In genomic region chr11:56885854-56886253, GRCh38 we compare ENCODE assay signal across 16 cellular contexts.
DNase-seq lines count a peak whose midpoint lies in the region; ATAC-seq, FAIRE-seq and TF ChIP-seq lines count a peak whose summit lies in the region.
"Had no signal": no experiment of that assay in that cellular context is flagged by ENCODE, and none has a peak within 500 bp of the region (broad histone marks: within the 10 kb centered on the region; RNA-seq: fewer than 3 reads in every experiment).

No MANE protein-coding gene starts in this region.

- peaks cover 17% of the 10 kb centered on the region for H3K4me1 ChIP-seq in cardiac muscle cell (ENCODE audit: low read depth)
- no peaks in the 10 kb centered on the region for H3K4me1 ChIP-seq in right cardiac atrium (ENCODE audit: control insufficient read depth, insufficient read depth, low read length)
- no peaks in the 10 kb centered on the region for H3K4me1 ChIP-seq in K562 (replicated peaks in 1 of 2; ENCODE audit: control insufficient read depth in 2 of 2, insufficient read depth in 2 of 2, low read length in 2 of 2)
- H3K4me1 ChIP-seq in smooth muscle cell (ENCODE audit: low read depth) = no peaks in the 10 kb centered on the region
- H3K4me1 ChIP-seq: BE2C had no signal

- POLR2A ChIA-PET in K562 (lab: Yijun Ruan, JAX) = no interaction called here

- DNase-seq in cardiac muscle cell (ENCODE audit: low read depth in 1 of 2, low spot score in 1 of 2) = no peak
- no peak for DNase-seq in right cardiac atrium
- DNase-seq in K562 (ENCODE audit: extremely low read depth in 1 of 4, low spot score in 3 of 4) = no peak
- no peak for DNase-seq in smooth muscle cell (lab: John Stamatoyannopoulos, UW; ENCODE audit: unreplicated experiment)
- no peak for DNase-seq in activated T-helper 1 cell treated with anti-CD3 and anti-CD28 coated beads, Interleukin-12 subunit alpha, Interleukin-12 subunit beta, Interleukin-2, Interleukin-4 antibody, amounts not matched to agents 30 ng/mL and 10 ng/mL and 1 ng/mL, durations not matched to agents 14 hours and 24 hours and 36 hours (ENCODE audit: low spot score)
- DNase-seq in stimulated activated naive CD4-positive, alpha-beta T cell (lab: John Stamatoyannopoulos, UW) = no peak
- DNase-seq: BE2C; CD8-positive, alpha-beta T cell; COR-L47; H9 had no signal

- ATAC-seq in right cardiac atrium (no peak), K562 (no peak), GM19463 (IDR thresholded peaks at IDR 0.05; ENCODE audit: unreplicated experiment) (no peak)
- ATAC-seq: CD8-positive, alpha-beta T cell; GM12878 had no signal

- no peaks in the 10 kb centered on the region for H3K4me1 Mint-ChIP-seq in activated T-helper 1 cell treated with anti-CD3 and anti-CD28 coated beads, Interleukin-12 subunit alpha, Interleukin-12 subunit beta, Interleukin-2, Interleukin-4 antibody, amounts not matched to agents 30 ng/mL and 10 ng/mL and 1 ng/mL, durations not matched to agents 14 hours and 24 hours and 36 hours (ENCODE audit: low read depth)

- H3F3A ChIP-seq in smooth muscle cell (ENCODE audit: low read depth) = no peaks in the 10 kb centered on the region

- H3K79me2 ChIP-seq in K562 (ENCODE audit: control insufficient read depth, insufficient read depth, low read length) = no peaks in the 10 kb centered on the region
- H3K79me2 ChIP-seq in smooth muscle cell (ENCODE audit: low read depth) = no peaks in the 10 kb centered on the region

- no peak overlapping the region for H3K4me3 ChIP-seq in cardiac muscle cell
- H3K4me3 ChIP-seq in right cardiac atrium (ENCODE audit: low read length) = no peak overlapping the region
- H3K4me3 ChIP-seq in K562 = no peak overlapping the region
- H3K4me3 ChIP-seq in smooth muscle cell = no peak overlapping the region
- H3K4me3 ChIP-seq: GM12878, GM23338 had no signal

- no peaks in the 10 kb centered on the region for H3K9me1 ChIP-seq in K562 (ENCODE audit: control insufficient read depth, insufficient read depth, low read length)

- H3K4me3 Mint-ChIP-seq in activated T-helper 1 cell treated with anti-CD3 and anti-CD28 coated beads, Interleukin-12 subunit alpha, Interleukin-12 subunit beta, Interleukin-2, Interleukin-4 antibody, amounts not matched to agents 30 ng/mL and 10 ng/mL and 1 ng/mL, durations not matched to agents 14 hours and 24 hours and 36 hours = no peak overlapping the region
- H3K4me3 Mint-ChIP-seq: CD8-positive, alpha-beta T cell; GM23338; H9 had no signal

- no peak overlapping the region for H3K9ac ChIP-seq in K562 (ENCODE audit: insufficient read depth in 1 of 2, low read depth in 2 of 2, low read length in 2 of 2)
- no peak overlapping the region for H3K9ac ChIP-seq in smooth muscle cell (ENCODE audit: low read depth)

- CTCF ChIA-PET in K562 (lab: Yijun Ruan, JAX; ENCODE audit: low intra/inter-chr PET ratio) = no interaction called here

- no peaks in the 10 kb centered on the region for H3K36me3 Mint-ChIP-seq in activated T-helper 1 cell treated with anti-CD3 and anti-CD28 coated beads, Interleukin-12 subunit alpha, Interleukin-12 subunit beta, Interleukin-2, Interleukin-4 antibody, amounts not matched to agents 30 ng/mL and 10 ng/mL and 1 ng/mL, durations not matched to agents 14 hours and 24 hours and 36 hours (ENCODE audit: low read depth)
- H3K36me3 Mint-ChIP-seq: CD8-positive, alpha-beta T cell had no signal

- intact Hi-C loops in right cardiac atrium (cut with DNase I) = no loop called here
- intact Hi-C loops in K562 (cut with micrococcal nuclease) = no loop called here
- intact Hi-C loops in activated T-helper 1 cell treated with anti-CD3 and anti-CD28 coated beads, Interleukin-12 subunit alpha, Interleukin-12 subunit beta, Interleukin-2, Interleukin-4 antibody, amounts not matched to agents 30 ng/mL and 10 ng/mL and 1 ng/mL, durations not matched to agents 14 hours and 24 hours and 36 hours (cut with micrococcal nuclease) = no loop called here

- no peaks in the 10 kb centered on the region for H3K9me3 Mint-ChIP-seq in activated T-helper 1 cell treated with anti-CD3 and anti-CD28 coated beads, Interleukin-12 subunit alpha, Interleukin-12 subunit beta, Interleukin-2, Interleukin-4 antibody, amounts not matched to agents 30 ng/mL and 10 ng/mL and 1 ng/mL, durations not matched to agents 14 hours and 24 hours and 36 hours
- H3K9me3 Mint-ChIP-seq: CD8-positive, alpha-beta T cell; GM23338; H9 had no signal

- no peak for TF ChIP-seq POLR2A in K562 (conservative IDR thresholded peaks at IDR 0.05)

- H4K20me1 ChIP-seq in K562 (replicated peaks; ENCODE audit: control insufficient read depth, insufficient read depth, low read length) (no peaks in the 10 kb centered on the region), smooth muscle cell (ENCODE audit: low read depth) (no peaks in the 10 kb centered on the region)

- TF ChIP-seq EP300 in K562 (IDR thresholded peaks at IDR 0.05; ENCODE audit: low read length) = no peak

- H3K4me2 ChIP-seq in K562 (ENCODE audit: insufficient read depth, low read length) (no peak overlapping the region), smooth muscle cell (no peak overlapping the region)
- H3K4me2 ChIP-seq: GM23338 had no signal

- in situ Hi-C loops in K562 (cut with MboI) = no loop called here

- no peaks in the 10 kb centered on the region for H3K27me3 Mint-ChIP-seq in activated T-helper 1 cell treated with anti-CD3 and anti-CD28 coated beads, Interleukin-12 subunit alpha, Interleukin-12 subunit beta, Interleukin-2, Interleukin-4 antibody, amounts not matched to agents 30 ng/mL and 10 ng/mL and 1 ng/mL, durations not matched to agents 14 hours and 24 hours and 36 hours (ENCODE audit: insufficient read depth)

- no TSS peak for BruUV-seq in K562 (replicated peaks; lab: Mats Ljungman, UMichigan)

- TF ChIP-seq CTCF in cardiac muscle cell (IDR thresholded peaks at IDR 0.05; ENCODE audit: low read depth, low read length) (no peak), K562 (IDR thresholded peaks at IDR 0.05 in 2 of 3, conservative IDR thresholded peaks at IDR 0.05 in 1 of 3; ENCODE audit: insufficient read depth in 2 of 3, low read depth in 1 of 3, low read length in 3 of 3) (no peak), smooth muscle cell (IDR thresholded peaks at IDR 0.05; ENCODE audit: borderline replicate concordance, insufficient read depth, poor library complexity, severe bottlenecking) (no peak)

- no peak for TF ChIP-seq RAD21 in K562 (CRISPR knock-in tag; conservative IDR thresholded peaks at IDR 0.05 in 1 of 2, IDR thresholded peaks at IDR 0.05 in 1 of 2)

- H3K27ac Mint-ChIP-seq in activated T-helper 1 cell treated with anti-CD3 and anti-CD28 coated beads, Interleukin-12 subunit alpha, Interleukin-12 subunit beta, Interleukin-2, Interleukin-4 antibody, amounts not matched to agents 30 ng/mL and 10 ng/mL and 1 ng/mL, durations not matched to agents 14 hours and 24 hours and 36 hours = no peak overlapping the region
- H3K27ac Mint-ChIP-seq: CD8-positive, alpha-beta T cell; H9 had no signal

- H3K27me3 ChIP-seq in cardiac muscle cell (no peaks in the 10 kb centered on the region), right cardiac atrium (ENCODE audit: control insufficient read depth, insufficient read depth) (no peaks in the 10 kb centered on the region), K562 (ENCODE audit: control insufficient read depth in 2 of 2, insufficient read depth in 2 of 2, low read length in 2 of 2) (no peaks in the 10 kb centered on the region), smooth muscle cell (ENCODE audit: low read depth) (no peaks in the 10 kb centered on the region)
- H3K27me3 ChIP-seq: BE2C had no signal

- no peak for FAIRE-seq in K562 (lab: Jason Lieb, UNC)
- FAIRE-seq: A204.1, GM12878, GM18507 had no signal

- peak overlapping the region; percentile 83 for H3K27ac ChIP-seq in cardiac muscle cell
- H3K27ac ChIP-seq in right cardiac atrium (ENCODE audit: low read length) = no peak overlapping the region
- H3K27ac ChIP-seq in K562 (ENCODE audit: extremely low read depth, low read depth, low read length) = no peak overlapping the region
- H3K27ac ChIP-seq in smooth muscle cell (ENCODE audit: low read depth) = no peak overlapping the region
- H3K27ac ChIP-seq: C4-2B had no signal

- no peak overlapping the region for H2AFZ ChIP-seq in K562 (ENCODE audit: low read depth, low read length)
- peak overlapping the region; percentile 61 for H2AFZ ChIP-seq in smooth muscle cell (ENCODE audit: low read depth)

- H3K9me3 ChIP-seq in cardiac muscle cell (ENCODE audit: low read depth) (no peaks in the 10 kb centered on the region), right cardiac atrium (ENCODE audit: control insufficient read depth, low read length) (no peaks in the 10 kb centered on the region), K562 (replicated peaks; ENCODE audit: control insufficient read depth, insufficient read depth, low read depth, low read length) (no peaks in the 10 kb centered on the region), smooth muscle cell (replicated peaks; ENCODE audit: low read depth) (no peaks in the 10 kb centered on the region)
- H3K9me3 ChIP-seq: BE2C had no signal

- 74% methylated on average over 2 of the region's 2 CpGs for WGBS in right cardiac atrium
- 0% methylated on average over 2 of the region's 2 CpGs for WGBS in K562 (ENCODE audit: insufficient coverage, low coverage, missing lambda C conversion rate)
- WGBS in smooth muscle cell (ENCODE audit: low lambda C conversion rate) = 84% methylated on average over 2 of the region's 2 CpGs

- H3K36me3 ChIP-seq in cardiac muscle cell (no peaks in the 10 kb centered on the region), K562 (ENCODE audit: control insufficient read depth, insufficient read depth, low read length) (no peaks in the 10 kb centered on the region), smooth muscle cell (ENCODE audit: low read depth) (no peaks in the 10 kb centered on the region)
- H3K36me3 ChIP-seq: BE2C had no signal

TF ChIP-seq in K562, 482 proteins besides CTCF, POLR2A, EP300 and RAD21:
- TF ChIP-seq ZFP36 (IDR thresholded peaks at IDR 0.05; ENCODE audit: low read depth, low read length, partially characterized antibody) (peak; percentile 36), BMI1 (IDR thresholded peaks at IDR 0.05; ENCODE audit: low read length) (no peak), RBM25 (IDR thresholded peaks at IDR 0.05; ENCODE audit: low read depth, low read length, severe bottlenecking) (peak; percentile 90)
TF ChIP-seq in K562: peak in this region for 2.
